Comparison of ENCODE assay signal across 19 cellular contexts in genomic region chr2:208671312-208671711, GRCh38.
DNase-seq lines count a peak whose midpoint lies in the region; ATAC-seq and TF ChIP-seq lines count a peak whose summit lies in the region.
"Had no signal": no experiment of that assay in that cellular context is flagged by ENCODE, and none has a peak within 500 bp of the region (broad histone marks: within the 10 kb centered on the region; RNA-seq: fewer than 3 reads in every experiment).

No MANE protein-coding gene starts in this region.

- H3K27me3 ChIP-seq in GM23338 (ENCODE audit: insufficient read depth) (no peaks in the 10 kb centered on the region), HAP-1 (ENCODE audit: low read depth) (no peaks in the 10 kb centered on the region)

- H3K27ac Mint-ChIP-seq in GM23338 = no peak overlapping the region
- H3K27ac Mint-ChIP-seq in nephron = peak overlapping the region in 2 of 3 experiments; percentile 68 to 74
- H3K27ac Mint-ChIP-seq: CD8-positive, alpha-beta memory T cell; T-cell had no signal

- no peaks in the 10 kb centered on the region for H3K27me3 Mint-ChIP-seq in GM23338 (ENCODE audit: insufficient read depth, low read depth, poor library complexity)
- no peaks in the 10 kb centered on the region for H3K27me3 Mint-ChIP-seq in nephron (ENCODE audit: low read depth)
- H3K27me3 Mint-ChIP-seq: CD8-positive, alpha-beta memory T cell; T-cell had no signal

- peak overlapping the region; percentile 20; the same call in 1 of the 2 replicates for H2AFZ ChIP-seq in GM23338

- ATAC-seq in GM23338 = peak; percentile 46; the same call in 2 of the 3 replicates
- ATAC-seq in SK-N-SH treated with all-trans-retinoic acid at 6 μM for 48 hours = no peak
- no peak for ATAC-seq in HG03097 (IDR thresholded peaks at IDR 0.05; ENCODE audit: low FRiP score, unreplicated experiment)
- ATAC-seq: HepG2, T-cell had no signal

- no peaks in the 10 kb centered on the region for H3F3A ChIP-seq in GM23338 (replicated peaks; ENCODE audit: low read depth)

- H3K4me2 ChIP-seq in GM23338 = no peak overlapping the region

- in situ Hi-C loops in HAP-1 (cut with MboI; ENCODE audit: low sequenced_read_pairs) = no loop called here

- no peaks in the 10 kb centered on the region for H3K36me3 ChIP-seq in GM23338 (ENCODE audit: insufficient read depth)
- H3K36me3 ChIP-seq in HAP-1 (replicated peaks) = no peaks in the 10 kb centered on the region

- TF ChIP-seq CTCF in GM23338 (conservative IDR thresholded peaks at IDR 0.05; ENCODE audit: low read depth in 2 of 2) (no peak), nephron (IDR thresholded peaks at IDR 0.05; ENCODE audit: unreplicated experiment in 3 of 3) (no peak)

- no peaks in the 10 kb centered on the region for H3K79me2 ChIP-seq in GM23338 (replicated peaks; ENCODE audit: insufficient read depth)

- H3K36me3 Mint-ChIP-seq in GM23338 (ENCODE audit: low read depth) (no peaks in the 10 kb centered on the region), nephron (ENCODE audit: low read depth) (no peaks in the 10 kb centered on the region)
- H3K36me3 Mint-ChIP-seq: CD8-positive, alpha-beta memory T cell; T-cell had no signal

- H3K27ac ChIP-seq in GM23338 (ENCODE audit: low read depth) = no peak overlapping the region
- H3K27ac ChIP-seq: SK-N-MC had no signal

- H3K4me3 ChIP-seq in GM23338 (no peak overlapping the region), HAP-1 (no peak overlapping the region)
- H3K4me3 ChIP-seq: SK-N-MC had no signal

- H3K4me1 Mint-ChIP-seq in GM23338 (peaks cover 15% of the 10 kb centered on the region), nephron (peaks cover 10% of the 10 kb centered on the region)
- H3K4me1 Mint-ChIP-seq: CD8-positive, alpha-beta memory T cell; T-cell had no signal

- DNase-seq in GM23338 (ENCODE audit: low spot score) (no peak), NCI-H1694 treated with DMSO at 0.1 percent for 48 hours (lab: John Stamatoyannopoulos, UW) (peak; percentile 27), HAP-1 (ENCODE audit: low spot score in 2 of 2) (no peak), NCI-H345 treated with DMSO at 0.1 percent for 48 hours (lab: John Stamatoyannopoulos, UW; ENCODE audit: unreplicated experiment) (no peak), foreskin melanocyte (no peak)
- DNase-seq: C1 segment of cervical spinal cord; CD8-positive, alpha-beta memory T cell; H7; KBM-7; NCI-H146; NCI-H345; NCI-H774; Right ventricle myocardium superior; T-cell had no signal

- no peaks in the 10 kb centered on the region for H3K9me3 ChIP-seq in HAP-1

- H3K9me3 Mint-ChIP-seq in GM23338 = no peaks in the 10 kb centered on the region
- no peaks in the 10 kb centered on the region for H3K9me3 Mint-ChIP-seq in nephron

- H3K9me2 ChIP-seq in GM23338 (ENCODE audit: insufficient read depth) = no peaks in the 10 kb centered on the region

- H3K4me3 Mint-ChIP-seq in GM23338 = no peak overlapping the region
- no peak overlapping the region for H3K4me3 Mint-ChIP-seq in nephron
- H3K4me3 Mint-ChIP-seq: CD8-positive, alpha-beta memory T cell; T-cell had no signal

- H3K4me1 ChIP-seq in GM23338 (ENCODE audit: insufficient read depth) = peaks cover 11% of the 10 kb centered on the region
- no peaks in the 10 kb centered on the region for H3K4me1 ChIP-seq in HAP-1

- no peaks in the 10 kb centered on the region for H4K20me1 ChIP-seq in GM23338 (replicated peaks; ENCODE audit: insufficient read depth)

TF ChIP-seq in SK-N-SH treated with all-trans-retinoic acid at 6 μM for 48 hours, 23 proteins besides CTCF, POLR2A, EP300 and RAD21 (continues in another document):
- TF ChIP-seq ESRRG (CRISPR knock-in tag; IDR thresholded peaks at IDR 0.05) (no peak), BACH2 (CRISPR knock-in tag; IDR thresholded peaks at IDR 0.05; ENCODE audit: borderline replicate concordance) (no peak), ZFP30 (CRISPR knock-in tag; IDR thresholded peaks at IDR 0.05) (no peak), ZNF8 (CRISPR knock-in tag; IDR thresholded peaks at IDR 0.05) (peak; percentile 41; the same call in 1 of the 2 replicates), POU6F1 (CRISPR knock-in tag; IDR thresholded peaks at IDR 0.05; ENCODE audit: borderline replicate concordance, low read depth) (no peak), GLIS3 (CRISPR knock-in tag; IDR thresholded peaks at IDR 0.05) (no peak), TOX (CRISPR knock-in tag; IDR thresholded peaks at IDR 0.05; ENCODE audit: borderline replicate concordance) (no peak), CSRNP3 (CRISPR knock-in tag; IDR thresholded peaks at IDR 0.05) (peak; percentile 82; the same call in 1 of the 2 replicates), SNAI2 (CRISPR knock-in tag; IDR thresholded peaks at IDR 0.05) (peak; percentile 39; the same call in 1 of the 2 replicates), ISL1 (CRISPR knock-in tag; IDR thresholded peaks at IDR 0.05) (peak; percentile 80), TSHZ2 (CRISPR knock-in tag; IDR thresholded peaks at IDR 0.05) (peak; percentile 77; the same call in 1 of the 2 replicates), ARNTL (CRISPR knock-in tag; IDR thresholded peaks at IDR 0.05; ENCODE audit: borderline replicate concordance, low read depth) (no peak), RARB (CRISPR knock-in tag; IDR thresholded peaks at IDR 0.05) (no peak), TCF4 (CRISPR knock-in tag; IDR thresholded peaks at IDR 0.05; ENCODE audit: borderline replicate concordance) (peak; percentile 88), OSR1 (CRISPR knock-in tag; IDR thresholded peaks at IDR 0.05) (no peak), CSDC2 (CRISPR knock-in tag; IDR thresholded peaks at IDR 0.05) (no peak), ZC3H10 (CRISPR knock-in tag; IDR thresholded peaks at IDR 0.05) (no peak), ZFP3 (CRISPR knock-in tag; IDR thresholded peaks at IDR 0.05) (no peak), ZNF70 (CRISPR knock-in tag; IDR thresholded peaks at IDR 0.05) (peak; percentile 47; the same call in 1 of the 2 replicates), ZNF565 (CRISPR knock-in tag; conservative IDR thresholded peaks at IDR 0.05; ENCODE audit: low read depth) (no peak), CREB5 (CRISPR knock-in tag; IDR thresholded peaks at IDR 0.05; ENCODE audit: low read depth) (no peak)
